18 cellular contexts compared by ENCODE assay signal in genomic region chr10:33703897-33704825, GRCh38.
A peak's percentile ranks its signal among the peaks of the same experiment; 100 is the strongest.
DNase-seq lines count a peak whose midpoint lies in the region; ATAC-seq and TF ChIP-seq lines count a peak whose summit lies in the region.
"Had no signal": no experiment of that assay in that cellular context is flagged by ENCODE, and none has a peak within 500 bp of the region (broad histone marks: within the 10 kb centered on the region; RNA-seq: fewer than 3 reads in every experiment).

No MANE protein-coding gene starts in this region.

- H3K27ac Mint-ChIP-seq in progenitor cell of endocrine pancreas = no peak overlapping the region

- peaks cover 8% of the 10 kb centered on the region for H3K4me1 ChIP-seq in right cardiac atrium (ENCODE audit: control insufficient read depth, insufficient read depth, low read length)
- H3K4me1 ChIP-seq: lower lobe of right lung, prostate gland had no signal

- peak; percentile 68 to 86 for ATAC-seq in right cardiac atrium
- ATAC-seq in GM21528 (IDR thresholded peaks at IDR 0.05; ENCODE audit: low FRiP score, unreplicated experiment) = no peak

- no peaks in the 10 kb centered on the region for H3K27me3 Mint-ChIP-seq in progenitor cell of endocrine pancreas

- peak; percentile 1 for DNase-seq in NCI-H1105 treated with DMSO at 0.1 percent for 48 hours (lab: John Stamatoyannopoulos, UW)
- DNase-seq in NCI-H1105 (lab: John Stamatoyannopoulos, UW) = no peak
- DNase-seq in astrocyte of the spinal cord (ENCODE audit: low read depth, low spot score) = peak; percentile 17
- DNase-seq in right cardiac atrium = peak in 2 of 3 donors; percentile 22 to 36
- DNase-seq in stromal cell of bone marrow (ENCODE audit: low read depth) = peak; percentile 38
- no peak for DNase-seq in progenitor cell of endocrine pancreas (ENCODE audit: low spot score, unreplicated experiment)
- no peak for DNase-seq in activated gamma-delta T cell (lab: John Stamatoyannopoulos, UW)
- DNase-seq: activated CD4-positive, alpha-beta T cell treated with anti-CD3 and anti-CD28 coated beads, Interleukin-2, amount 50 U/mL, for 1 hour; activated gamma-delta T cell treated with Interleukin-2 at 50 U/mL for 16 hours; cerebellar nuclear complex; DMS 273 treated with DMSO at 0.1 percent for 48 hours; foreskin melanocyte; lower lobe of right lung; T-helper 1 cell had no signal

- H3K4me3 ChIP-seq in astrocyte of the spinal cord (ENCODE audit: low read depth, low read length) (no peak overlapping the region), right cardiac atrium (ENCODE audit: low read length) (no peak overlapping the region)
- H3K4me3 ChIP-seq: lower lobe of right lung, prostate gland had no signal

- intact Hi-C loops in right cardiac atrium (cut with DNase I) = no loop called here

- no peaks in the 10 kb centered on the region for H3K36me3 Mint-ChIP-seq in progenitor cell of endocrine pancreas (ENCODE audit: insufficient read depth)

- H3K27me3 ChIP-seq in right cardiac atrium (ENCODE audit: control insufficient read depth, insufficient read depth) = no peaks in the 10 kb centered on the region

- no peaks in the 10 kb centered on the region for H3K9me3 Mint-ChIP-seq in progenitor cell of endocrine pancreas (ENCODE audit: low read depth)

- no peak overlapping the region for H3K4me3 Mint-ChIP-seq in progenitor cell of endocrine pancreas (ENCODE audit: low read depth)

- TF ChIP-seq CTCF in astrocyte of the spinal cord (IDR thresholded peaks at IDR 0.05; ENCODE audit: low read depth, low read length) = no peak
- TF ChIP-seq CTCF in progenitor cell of endocrine pancreas (IDR thresholded peaks at IDR 0.05; ENCODE audit: unreplicated experiment) = no peak

- peaks cover 7% of the 10 kb centered on the region for H3K4me1 Mint-ChIP-seq in progenitor cell of endocrine pancreas (ENCODE audit: low read depth)

- 62% methylated on average over 6 of the region's 6 CpGs for WGBS in right cardiac atrium

- no peaks in the 10 kb centered on the region for H3K9me3 ChIP-seq in right cardiac atrium (ENCODE audit: control insufficient read depth, low read length)
- H3K9me3 ChIP-seq: lower lobe of right lung, prostate gland had no signal

- in situ Hi-C loops in astrocyte of the spinal cord (cut with HindIII; ENCODE audit: low sequenced_read_pairs) = no loop called here

- no peak overlapping the region for H3K27ac ChIP-seq in right cardiac atrium (ENCODE audit: low read length)
- H3K27ac ChIP-seq: 22Rv1, KMS-11, lower lobe of right lung, prostate gland had no signal

Comparison
In these comparisons a context has a peak if more than half of its experiments do, and no peak if none do; other contexts are left out.
1. DNase-seq: peak in NCI-H1105 treated with DMSO at 0.1 percent for 48 hours (single experiment), astrocyte of the spinal cord (single experiment), right cardiac atrium (2 of 3) and stromal cell of bone marrow (single experiment); none in NCI-H1105 (single experiment), progenitor cell of endocrine pancreas (single experiment) and activated gamma-delta T cell (single experiment).